Comparison of ENCODE assay signal across 30 cellular contexts in genomic region chr4:121555315-121556107, GRCh38.
DNase-seq lines count a peak whose midpoint lies in the region; ATAC-seq and TF ChIP-seq lines count a peak whose summit lies in the region.
"Had no signal": no experiment of that assay in that cellular context is flagged by ENCODE, and none has a peak within 500 bp of the region (broad histone marks: within the 10 kb centered on the region; RNA-seq: fewer than 3 reads in every experiment).

No MANE protein-coding gene starts in this region.

- no peaks in the 10 kb centered on the region for H3K9me3 ChIP-seq in thyroid gland
- H3K9me3 ChIP-seq: MG63, suprapubic skin, uterus had no signal

- ATAC-seq in left ventricle myocardium superior: peak; percentile 90
- ATAC-seq: activated CD8-positive, alpha-beta T cell treated with anti-CD3 and anti-CD28 coated beads for 36 hours; activated T-helper 17 cell treated with anti-CD3 and anti-CD28 coated beads, Interleukin-2, amount 50 U/mL, for 72 hours; Panc1 had no signal

- intact Hi-C loops in left ventricle myocardium superior (cut with micrococcal nuclease): no loop called here
- intact Hi-C loops in thyroid gland (cut with DNase I): no loop called here

- H3K4me1 ChIP-seq in thyroid gland: peaks cover 26 to 31% of the 10 kb centered on the region in 2 donors
- H3K4me1 ChIP-seq: BLaER1, suprapubic skin, uterus had no signal

- WGBS in thyroid gland, 2 donors: 43 to 46% methylated on average over 4 of the region's 4 CpGs

- H3K27ac ChIP-seq in thyroid gland: peak overlapping the region; percentile 77 to 96 (median 81)
- H3K27ac ChIP-seq: BLaER1, brain microvascular endothelial cell, suprapubic skin, uterus had no signal

- TF ChIP-seq POLR2A in thyroid gland (IDR thresholded peaks at IDR 0.05): no peak

- no peaks in the 10 kb centered on the region for H3K27me3 ChIP-seq in thyroid gland
- H3K27me3 ChIP-seq: BLaER1, brain microvascular endothelial cell, suprapubic skin, uterus had no signal

- no peaks in the 10 kb centered on the region for H3K36me3 ChIP-seq in thyroid gland
- H3K36me3 ChIP-seq: BLaER1, brain microvascular endothelial cell, MG63, suprapubic skin, uterus had no signal

- TF ChIP-seq CTCF in thyroid gland (IDR thresholded peaks at IDR 0.05): no peak

- no peak overlapping the region for H3K4me3 ChIP-seq in thyroid gland (replicated peaks in 1 of 3)
- H3K4me3 ChIP-seq: BLaER1, MG63, smooth muscle cell, suprapubic skin, uterus had no signal

- DNase-seq in LHCN-M2 (ENCODE audit: low read depth) (peak; percentile 7), fibroblast of gingiva (ENCODE audit: low read depth) (peak; percentile 41), left ventricle myocardium superior (no peak), thyroid gland (peak in 1 of 2 donors; percentile 3), T-helper 2 cell (no peak), islet precursor cell (no peak), NCI-H69 (lab: John Stamatoyannopoulos, UW) (no peak)
- DNase-seq: activated CD4-positive, alpha-beta T cell treated with anti-CD3 and anti-CD28 coated beads for 1 hour; activated CD8-positive, alpha-beta T cell treated with anti-CD3 and anti-CD28 coated beads for 36 hours; activated naive CD4-positive, alpha-beta T cell treated with anti-CD3 and anti-CD28 coated beads, Interleukin-2, amount 10 ng/mL, durations not matched to agents 7 days and 5 days; amniotic stem cell; brain microvascular endothelial cell; DMS 273 treated with DMSO at 0.1 percent for 48 hours; EL; head of caudate nucleus; KG1; kidney glomerular epithelial cell; mammary epithelial cell; MG63; NCI-H1105 treated with DMSO at 0.1 percent for 48 hours; NCI-H1930; NCI-H526; SHP77 treated with DMSO at 0.1 percent for 48 hours; stimulated activated naive CD4-positive, alpha-beta T cell; uterus had no signal

Comparison
In these comparisons a context has a peak if more than half of its experiments do, and no peak if none do; other contexts are left out.
1. DNase-seq: peak in LHCN-M2 (single experiment) and fibroblast of gingiva (single experiment); none in left ventricle myocardium superior (single experiment), T-helper 2 cell (0 of 5), islet precursor cell (single experiment) and NCI-H69 (single experiment).